Comparison of ENCODE assay signal across 17 cellular contexts in the genomic region with DNA sequence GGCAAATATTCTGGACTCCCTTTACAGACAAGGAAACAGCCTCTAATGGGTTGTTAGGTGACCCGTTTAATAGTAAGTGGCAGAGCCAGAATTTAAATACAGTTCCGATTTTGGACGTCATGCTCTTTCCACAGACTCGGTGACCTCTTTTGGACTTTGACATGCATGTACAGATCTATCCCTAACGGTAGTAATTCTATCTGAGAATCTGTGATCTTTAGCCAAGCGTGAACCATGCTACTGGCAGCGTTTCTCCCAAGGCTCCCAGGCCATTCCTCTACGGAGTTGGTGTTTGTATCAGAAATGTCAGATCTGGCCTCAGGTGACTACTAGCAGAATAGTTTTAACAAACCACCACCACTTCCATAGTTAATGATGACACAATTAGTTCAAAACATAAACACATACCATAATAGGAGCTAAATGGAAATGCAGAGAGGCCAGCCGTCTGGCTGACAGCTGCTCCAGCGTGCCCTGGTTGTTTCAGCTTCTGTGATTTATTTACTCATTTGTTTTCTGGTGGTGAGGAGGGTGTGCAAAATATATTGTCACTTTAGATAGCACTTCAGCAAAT.
"Had no signal": no experiment of that assay in that cellular context is flagged by ENCODE, and none has a peak within 500 bp of the region (broad histone marks: within the 10 kb centered on the region; RNA-seq: fewer than 3 reads in every experiment).

No MANE protein-coding gene starts in this region.

- H3K4me3 ChIP-seq: lung, right atrium auricular region, tibial artery, vagina had no signal

- H3K4me1 ChIP-seq: parathyroid adenoma, right atrium auricular region, tibial artery, vagina had no signal

- H3K27me3 ChIP-seq: right atrium auricular region, tibial artery, vagina had no signal

- H3K36me3 ChIP-seq: right atrium auricular region, tibial artery, vagina had no signal

- H3K9ac ChIP-seq: parathyroid adenoma had no signal

- H3K27me3 Mint-ChIP-seq: activated CD4-positive, alpha-beta T cell treated with anti-CD3 and anti-CD28 coated beads, Interleukin-2, amount 10 ng/mL, durations not matched to agents 7 days and 5 days; activated naive CD4-positive, alpha-beta T cell treated with anti-CD3 and anti-CD28 coated beads, Interleukin-2, amount 10 ng/mL, durations not matched to agents 7 days and 5 days; activated T-helper 17 cell treated with anti-CD3 and anti-CD28 coated beads, Interleukin-2, amount 50 U/mL, for 72 hours had no signal

- H3K27ac ChIP-seq: parathyroid adenoma, right atrium auricular region, tibial artery, vagina had no signal

- ATAC-seq: activated T-helper 17 cell treated with anti-CD3 and anti-CD28 coated beads, Interleukin-2, amount 50 U/mL, for 72 hours; stimulated activated effector memory CD8-positive, alpha-beta T cell treated with anti-CD3 and anti-CD28 coated beads, Interleukin-12 subunit alpha, Interleukin-12 subunit beta, amount 100 ng/mL, for 72 hours had no signal

- H3K4me1 Mint-ChIP-seq: activated CD4-positive, alpha-beta T cell treated with anti-CD3 and anti-CD28 coated beads, Interleukin-2, amount 10 ng/mL, durations not matched to agents 7 days and 5 days; activated naive CD4-positive, alpha-beta T cell treated with anti-CD3 and anti-CD28 coated beads, Interleukin-2, amount 10 ng/mL, durations not matched to agents 7 days and 5 days; activated T-helper 17 cell treated with anti-CD3 and anti-CD28 coated beads, Interleukin-2, amount 50 U/mL, for 72 hours; immature natural killer cell; naive B cell; stimulated activated effector memory CD8-positive, alpha-beta T cell treated with anti-CD3 and anti-CD28 coated beads, Interleukin-12 subunit alpha, Interleukin-12 subunit beta, amount 100 ng/mL, for 72 hours had no signal

- H2AFZ ChIP-seq: parathyroid adenoma had no signal

- DNase-seq: activated CD4-positive, alpha-beta T cell treated with anti-CD3 and anti-CD28 coated beads, Interleukin-2, amount 10 ng/mL, durations not matched to agents 7 days and 5 days; activated CD4-positive, CD25-positive, alpha-beta regulatory T cell; activated naive CD4-positive, alpha-beta T cell treated with anti-CD3 and anti-CD28 coated beads, Interleukin-2, amount 10 ng/mL, durations not matched to agents 7 days and 5 days; activated T-cell treated with anti-CD3 and anti-CD28 coated beads for 4 hours; amniotic stem cell; dermis blood vessel endothelial cell; erythroblast; immature natural killer cell; naive B cell; small intestine; tibial artery had no signal

- H3K9me3 Mint-ChIP-seq: activated naive CD4-positive, alpha-beta T cell treated with anti-CD3 and anti-CD28 coated beads, Interleukin-2, amount 10 ng/mL, durations not matched to agents 7 days and 5 days had no signal

- H3K9me3 ChIP-seq: right atrium auricular region, tibial artery, vagina had no signal

- H3K4me3 Mint-ChIP-seq: activated CD4-positive, alpha-beta T cell treated with anti-CD3 and anti-CD28 coated beads, Interleukin-2, amount 10 ng/mL, durations not matched to agents 7 days and 5 days; activated naive CD4-positive, alpha-beta T cell treated with anti-CD3 and anti-CD28 coated beads, Interleukin-2, amount 10 ng/mL, durations not matched to agents 7 days and 5 days; activated T-helper 17 cell treated with anti-CD3 and anti-CD28 coated beads, Interleukin-2, amount 50 U/mL, for 72 hours; immature natural killer cell; naive B cell; stimulated activated effector memory CD8-positive, alpha-beta T cell treated with anti-CD3 and anti-CD28 coated beads, Interleukin-12 subunit alpha, Interleukin-12 subunit beta, amount 100 ng/mL, for 72 hours had no signal

- H3K27ac Mint-ChIP-seq: activated CD4-positive, alpha-beta T cell treated with anti-CD3 and anti-CD28 coated beads, Interleukin-2, amount 10 ng/mL, durations not matched to agents 7 days and 5 days; activated naive CD4-positive, alpha-beta T cell treated with anti-CD3 and anti-CD28 coated beads, Interleukin-2, amount 10 ng/mL, durations not matched to agents 7 days and 5 days; activated T-helper 17 cell treated with anti-CD3 and anti-CD28 coated beads, Interleukin-2, amount 50 U/mL, for 72 hours; immature natural killer cell; naive B cell; stimulated activated effector memory CD8-positive, alpha-beta T cell treated with anti-CD3 and anti-CD28 coated beads, Interleukin-12 subunit alpha, Interleukin-12 subunit beta, amount 100 ng/mL, for 72 hours had no signal
